In genomic region chr3:190586631-190587000, GRCh38 we compare ENCODE assay signal across 8 cellular contexts.
A peak's percentile ranks its signal among the peaks of the same experiment; 100 is the strongest.
DNase-seq lines count a peak whose midpoint lies in the region; ATAC-seq and TF ChIP-seq lines count a peak whose summit lies in the region.

No MANE protein-coding gene starts in this region.

- TF ChIP-seq EP300 in neural cell (conservative IDR thresholded peaks at IDR 0.05; ENCODE audit: poor library complexity, severe bottlenecking), result peak; percentile 72

- H3K9me2 ChIP-seq in neural cell (ENCODE audit: insufficient read depth, low read length), result no peaks in the 10 kb centered on the region

- TF ChIP-seq CTCF in neural cell (IDR thresholded peaks at IDR 0.05; ENCODE audit: poor library complexity, severe bottlenecking) (no peak), lower leg skin (IDR thresholded peaks at IDR 0.05) (no peak)

- H3K9me3 ChIP-seq in neural cell (ENCODE audit: low read length), result no peaks in the 10 kb centered on the region

- intact Hi-C loops in lower leg skin (cut with DNase I; ENCODE audit: low total_unique reads), result no loop called here

- peak; percentile 82 for ATAC-seq in GM21619 (IDR thresholded peaks at IDR 0.05; ENCODE audit: unreplicated experiment)

- H3K4me3 ChIP-seq in neural cell (ENCODE audit: low read length) (peak overlapping the region; percentile 41), lower leg skin (ENCODE audit: low read depth, poor library complexity, severe bottlenecking) (no peak overlapping the region)

- no peaks in the 10 kb centered on the region for H3K79me2 ChIP-seq in neural cell (replicated peaks; ENCODE audit: insufficient read depth, low read length)

- peaks cover 3% of the 10 kb centered on the region for H3F3A ChIP-seq in neural cell (ENCODE audit: insufficient read depth, low read length, poor library complexity, severe bottlenecking)

- peak overlapping the region; percentile 21 for H3K4me2 ChIP-seq in neural cell (ENCODE audit: low read length)

- no peaks in the 10 kb centered on the region for H3K36me3 ChIP-seq in neural cell (ENCODE audit: insufficient read depth, low read length)

- 31 to 32% methylated on average over 4 of the region's 4 CpGs for WGBS in lower leg skin, 2 donors

- peak overlapping the region; percentile 43 for H3K27ac ChIP-seq in neural cell (ENCODE audit: low read length)

- H3K9ac ChIP-seq in neural cell (ENCODE audit: low read length), result no peak overlapping the region

- DNase-seq in ELR (ENCODE audit: low read depth) (peak; percentile 86), M059J (ENCODE audit: low read depth) (peak; percentile 92), amniotic stem cell (lab: John Stamatoyannopoulos, UW) (peak; percentile 49), NCI-H774 (lab: John Stamatoyannopoulos, UW) (no peak), NCI-H345 treated with DMSO at 0.1 percent for 48 hours (lab: John Stamatoyannopoulos, UW; ENCODE audit: unreplicated experiment) (no peak), lower leg skin (ENCODE audit: low spot score in 2 of 2) (no peak)

- H2AFZ ChIP-seq in neural cell (ENCODE audit: low read depth, low read length), result no peak overlapping the region

- TF ChIP-seq POLR2A in lower leg skin (IDR thresholded peaks at IDR 0.05), result no peak

- H3K27me3 ChIP-seq in neural cell (ENCODE audit: insufficient read depth, low read depth, low read length), result no peaks in the 10 kb centered on the region

- no peak for TF ChIP-seq RAD21 in neural cell (conservative IDR thresholded peaks at IDR 0.05)

- H4K20me1 ChIP-seq in neural cell (ENCODE audit: insufficient read depth), result no peaks in the 10 kb centered on the region

TF ChIP-seq in neural cell, 6 proteins besides CTCF, POLR2A, EP300 and RAD21:
- TF ChIP-seq MXI1 (conservative IDR thresholded peaks at IDR 0.05; ENCODE audit: poor library complexity, severe bottlenecking), result no peak
- peak; percentile 59 for TF ChIP-seq POLR2AphosphoS5 (IDR thresholded peaks at IDR 0.05)

Comparison
In these comparisons a context has a peak if more than half of its experiments do, and no peak if none do; other contexts are left out.
1. DNase-seq: peak in ELR (single experiment), M059J (single experiment) and amniotic stem cell (single experiment); none in NCI-H774 (single experiment), NCI-H345 treated with DMSO at 0.1 percent for 48 hours (single experiment) and lower leg skin (0 of 2).